In the genomic region with DNA sequence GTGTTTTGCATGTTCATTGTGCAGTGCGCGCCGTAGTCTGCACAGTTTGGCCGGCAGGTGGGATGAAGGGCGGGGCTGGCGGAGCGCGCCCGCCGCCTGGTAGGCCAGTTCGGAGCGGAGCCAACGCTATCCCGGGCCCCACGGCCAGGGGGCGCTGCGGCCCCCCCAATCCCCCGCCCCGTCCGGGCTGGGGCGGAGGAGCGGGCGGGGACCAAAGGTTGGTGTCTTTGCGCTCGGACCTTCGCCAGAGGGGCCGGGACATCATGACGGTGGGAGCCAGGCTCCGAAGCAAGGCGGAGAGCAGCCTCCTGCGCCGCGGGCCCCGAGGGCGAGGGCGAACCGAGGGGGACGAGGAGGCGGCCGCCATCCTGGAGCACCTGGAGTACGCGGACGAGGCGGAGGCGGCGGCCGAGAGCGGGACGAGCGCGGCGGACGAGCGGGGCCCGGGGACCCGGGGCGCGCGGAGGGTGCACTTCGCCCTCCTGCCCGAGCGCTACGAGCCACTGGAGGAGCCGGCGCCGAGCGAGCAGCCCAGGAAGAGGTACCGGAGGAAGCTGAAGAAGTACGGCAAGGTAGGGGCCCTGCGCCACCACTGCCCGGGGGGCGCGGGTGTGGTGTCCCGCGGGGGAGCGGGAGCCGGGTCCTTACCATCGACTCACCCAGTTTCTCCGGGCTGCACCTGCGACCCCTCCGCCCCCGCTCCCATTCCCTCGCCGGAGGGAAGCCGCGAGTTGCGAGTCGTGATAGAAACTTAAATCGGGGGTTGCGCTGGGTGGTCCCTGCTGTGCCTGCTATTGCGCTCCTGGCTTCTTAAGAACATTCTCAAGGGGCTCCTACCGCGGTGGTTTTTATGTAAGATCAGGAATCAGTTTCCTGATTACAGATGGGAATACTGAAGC, we compare ENCODE assay signal across 8 cellular contexts. TPM values are rescaled to one million over a fixed set of nuclear protein-coding genes. Genes with fewer than 3 reads are reported as not detected.
DNase-seq lines count a peak whose midpoint lies in the region; ATAC-seq, FAIRE-seq and TF ChIP-seq lines count a peak whose summit lies in the region.

TSS of gene C1orf115 (plus strand) at position 224 of the 899 bp plus-strand sequence. CDS start at position 264, 40 bp downstream.

- peaks cover 29% of the 10 kb centered on the region for H3K27me3 Mint-ChIP-seq in activated naive CD4-positive, alpha-beta T cell treated with anti-CD3 and anti-CD28 coated beads, Interleukin-2, amount 10 ng/mL, durations not matched to agents 7 days and 5 days
- H3K27me3 Mint-ChIP-seq in glutamatergic neuron (ENCODE audit: unreplicated experiment), result no peaks in the 10 kb centered on the region

- H3K9me3 ChIP-seq in HUES64 (ENCODE audit: insufficient read depth, low read depth, low read length) (no peaks in the 10 kb centered on the region), pancreas (no peaks in the 10 kb centered on the region), thymus (ENCODE audit: control insufficient read depth) (no peaks in the 10 kb centered on the region)

- DNase-seq in DMS114 treated with DMSO at 0.1 percent for 48 hours (lab: John Stamatoyannopoulos, UW; ENCODE audit: unreplicated experiment) (peak; percentile 11), RWPE1 (ENCODE audit: low spot score) (peak; percentile 95), glutamatergic neuron (peak; percentile 92), pancreas (peak; percentile 75 to 96 (median 88))
- peak; percentile 81 for DNase-seq in activated naive CD4-positive, alpha-beta T cell treated with anti-CD3 and anti-CD28 coated beads, Interleukin-2, amount 10 ng/mL, durations not matched to agents 7 days and 5 days

- TF ChIP-seq CTCF in RWPE1 (conservative IDR thresholded peaks at IDR 0.05; ENCODE audit: low read depth) (peak; percentile 94), glutamatergic neuron (IDR thresholded peaks at IDR 0.05; ENCODE audit: partially characterized antibody, unreplicated experiment) (peak; percentile 100), pancreas (IDR thresholded peaks at IDR 0.05) (peak; percentile 98 to 99 (median 99))

- CTCF ChIA-PET in RWPE1 (lab: Yijun Ruan, JAX), result interaction anchor here (0.5 to 1.6 kb wide), 5 partner anchors 8 to 368 kb away, joined by 3 to 8 read pairs (median 3); no protein-coding TSS in a partner anchor
- CTCF ChIA-PET in activated naive CD4-positive, alpha-beta T cell treated with anti-CD3 and anti-CD28 coated beads, Interleukin-2, amount 10 ng/mL, durations not matched to agents 7 days and 5 days (lab: Charles Lee), result interaction anchor here (0.8 to 1.6 kb wide), 3 partner anchors 43 to 85 kb away, joined by 3 to 6 read pairs (median 4); no protein-coding TSS in a partner anchor

- H3K9ac ChIP-seq in HUES64 (ENCODE audit: low read depth, low read length), result peak within 1 kb of the TSS; percentile 60

- H3K9me3 Mint-ChIP-seq in activated naive CD4-positive, alpha-beta T cell treated with anti-CD3 and anti-CD28 coated beads, Interleukin-2, amount 10 ng/mL, durations not matched to agents 7 days and 5 days, result no peaks in the 10 kb centered on the region
- peaks cover 7% of the 10 kb centered on the region for H3K9me3 Mint-ChIP-seq in glutamatergic neuron (ENCODE audit: unreplicated experiment)

- H3K4me3 ChIP-seq in HUES64 (ENCODE audit: low read length) (peak within 1 kb of the TSS; percentile 78), pancreas (peak within 1 kb of the TSS; percentile 62 to 88 (median 73)), thymus (ENCODE audit: low read length) (peak within 1 kb of the TSS; percentile 48)

- H3K36me3 Mint-ChIP-seq in activated naive CD4-positive, alpha-beta T cell treated with anti-CD3 and anti-CD28 coated beads, Interleukin-2, amount 10 ng/mL, durations not matched to agents 7 days and 5 days, result no peaks in the 10 kb centered on the region
- H3K36me3 Mint-ChIP-seq in glutamatergic neuron (ENCODE audit: unreplicated experiment), result peaks cover 5% of the 10 kb centered on the region

- H3K27ac Mint-ChIP-seq in activated naive CD4-positive, alpha-beta T cell treated with anti-CD3 and anti-CD28 coated beads, Interleukin-2, amount 10 ng/mL, durations not matched to agents 7 days and 5 days, result no peak within 1 kb of the TSS
- H3K27ac Mint-ChIP-seq in glutamatergic neuron (ENCODE audit: unreplicated experiment), result peak within 1 kb of the TSS; percentile 50

- peaks cover 6% of the 10 kb centered on the region for H3K4me1 Mint-ChIP-seq in activated naive CD4-positive, alpha-beta T cell treated with anti-CD3 and anti-CD28 coated beads, Interleukin-2, amount 10 ng/mL, durations not matched to agents 7 days and 5 days
- H3K4me1 Mint-ChIP-seq in glutamatergic neuron (ENCODE audit: low read depth, unreplicated experiment), result peaks cover 14% of the 10 kb centered on the region

- no peaks in the 10 kb centered on the region for H3K36me3 ChIP-seq in HUES64 (ENCODE audit: insufficient read depth, low read length)
- no peaks in the 10 kb centered on the region for H3K36me3 ChIP-seq in pancreas
- no peaks in the 10 kb centered on the region for H3K36me3 ChIP-seq in thymus (ENCODE audit: control insufficient read depth, insufficient read depth)

- intact Hi-C loops in pancreas (cut with DNase I), result loop anchor here in 1 of 3 donors (5.0 kb wide), 1 partner anchor 87 kb away; no protein-coding TSS in a partner anchor

- H3K27me3 ChIP-seq in HUES64 (ENCODE audit: insufficient read depth, low read length), result peaks cover 36% of the 10 kb centered on the region
- H3K27me3 ChIP-seq in pancreas, result no peaks in the 10 kb centered on the region
- H3K27me3 ChIP-seq in thymus (ENCODE audit: control insufficient read depth, insufficient read depth), result peaks cover 18% of the 10 kb centered on the region

- H3K4me1 ChIP-seq in HUES64 (ENCODE audit: insufficient read depth, low read length) (no peaks in the 10 kb centered on the region), pancreas (peaks cover 0 to 7% (median 0%) of the 10 kb centered on the region in 3 donors), thymus (ENCODE audit: control insufficient read depth, insufficient read depth, low read length) (no peaks in the 10 kb centered on the region)

- ATAC-seq in GM21515 (IDR thresholded peaks at IDR 0.05; ENCODE audit: unreplicated experiment), result peak; percentile 98
- peak; percentile 97 to 99 (median 98) for ATAC-seq in pancreas

- WGBS in HUES64, result under 1% methylated on average over 93 of the region's 93 CpGs
- WGBS in pancreas, 2 donors, result 1 to 2% methylated on average over 52 to 93 of the region's 93 CpGs
- WGBS in thymus, result 5% methylated on average over 93 of the region's 93 CpGs

- no peak for FAIRE-seq in pancreas (lab: Jason Lieb, UNC)

- H3K27ac ChIP-seq in HUES64 (ENCODE audit: low read depth, low read length), result no peak within 1 kb of the TSS
- no peak within 1 kb of the TSS for H3K27ac ChIP-seq in RWPE1
- H3K27ac ChIP-seq in pancreas, result peak within 1 kb of the TSS in 3 of 4 donors; percentile 19 to 48 (median 45)
- H3K27ac ChIP-seq in thymus (ENCODE audit: low read depth), result no peak within 1 kb of the TSS

- POLR2A ChIA-PET in RWPE1 (lab: Yijun Ruan, JAX; ENCODE audit: low non-redundant PET), result no interaction called here

- H3K4me3 Mint-ChIP-seq in activated naive CD4-positive, alpha-beta T cell treated with anti-CD3 and anti-CD28 coated beads, Interleukin-2, amount 10 ng/mL, durations not matched to agents 7 days and 5 days, result peak within 1 kb of the TSS; percentile 80
- H3K4me3 Mint-ChIP-seq in glutamatergic neuron (ENCODE audit: unreplicated experiment), result peak within 1 kb of the TSS; percentile 91

RNA-seq across cellular contexts. Expression of gene C1orf115, which starts in this region (rescaled TPM):
- polyA plus RNA-seq in HUES64 (2013, experiment 1 of 2), result 3.2 TPM
- 3.2 TPM for polyA plus RNA-seq in HUES64 (2013, experiment 2 of 2)
- total RNA-seq in glutamatergic neuron (ENCODE audit: unreplicated experiment) (30.5 TPM), pancreas (10 to 100 TPM in 2 of 6 donors, 1 to 10 TPM in 4; 5.0 to 17.0 (median 8.8) TPM)
- polyA plus RNA-seq in pancreas (1 to 10 TPM; 5.4 to 6.9 TPM), thymus (5.2 TPM)

Comparison
In these comparisons a context has a peak if more than half of its experiments do, and no peak if none do; other contexts are left out.
1. DNase-seq: peak in every context shown above with its lines; median percentile 95 in RWPE1; 92 in glutamatergic neuron; 88 in pancreas; 81 in activated naive CD4-positive, alpha-beta T cell treated with anti-CD3 and anti-CD28 coated beads, Interleukin-2, amount 10 ng/mL, durations not matched to agents 7 days and 5 days; 11 in DMS114 treated with DMSO at 0.1 percent for 48 hours.
2. H3K27ac ChIP-seq: peak in pancreas (3 of 4); none in HUES64 (single experiment), RWPE1 (single experiment) and thymus (single experiment).
3. Peak in every context shown above with its lines, with median percentiles within 50 percentile points of each other: H3K4me3 ChIP-seq and CTCF ChIP-seq.